Comparison of ENCODE assay signal across 8 cellular contexts in genomic region chr22:15811141-15811540, GRCh38.
DNase-seq lines count a peak whose midpoint lies in the region; ATAC-seq, FAIRE-seq and TF ChIP-seq lines count a peak whose summit lies in the region.
"Not testable (repeated sequence)": the region's sequence is repeated elsewhere in the genome, so short reads cannot be mapped to it uniquely, and the experiment has no call there.

No MANE protein-coding gene starts in this region.

- H3F3A ChIP-seq in SK-N-SH (replicated peaks; ENCODE audit: insufficient read depth): not testable (repeated sequence)

- CTCF ChIA-PET in HCT116 (lab: Charles Lee); SK-N-SH (lab: Yijun Ruan, JAX): not testable (repeated sequence)

- H3K9me2 ChIP-seq in HCT116 (ENCODE audit: insufficient read depth); SK-N-SH: not testable (repeated sequence)

- H3K36me3 ChIP-seq in HCT116 (ENCODE audit: control insufficient read depth in 1 of 2, insufficient read depth in 2 of 2, low read length in 2 of 2); SK-N-SH (replicated peaks in 1 of 2; ENCODE audit: control insufficient read depth in 1 of 2, insufficient read depth in 2 of 2, low read length in 1 of 2); right lobe of liver; testis (ENCODE audit: low read depth, missing control alignments): not testable (repeated sequence)

- not testable (repeated sequence) for TF ChIP-seq EP300 in SK-N-SH (IDR thresholded peaks at IDR 0.05; ENCODE audit: borderline replicate concordance in 1 of 2, low read depth in 1 of 2, low read length in 1 of 2)

- not testable (repeated sequence) for H3K9ac ChIP-seq in HCT116 (ENCODE audit: low read length); SK-N-SH

- H3K4me1 ChIP-seq in HCT116 (ENCODE audit: control insufficient read depth in 1 of 2, insufficient read depth in 2 of 2, low read length in 2 of 2); SK-N-SH (ENCODE audit: control insufficient read depth in 1 of 2, insufficient read depth in 2 of 2, low read depth in 1 of 2, low read length in 1 of 2); right lobe of liver; testis: not testable (repeated sequence)

- H3K27ac Mint-ChIP-seq in chondrocyte (ENCODE audit: unreplicated experiment): not testable (repeated sequence)

- TF ChIP-seq CTCF in HCT116 (IDR thresholded peaks at IDR 0.05 in 2 of 3, conservative IDR thresholded peaks at IDR 0.05 in 1 of 3; ENCODE audit: borderline replicate concordance in 1 of 3, insufficient read depth in 1 of 3, low read depth in 2 of 3, low read length in 2 of 3): not testable (repeated sequence)
- TF ChIP-seq CTCF in SK-N-SH (IDR thresholded peaks at IDR 0.05) (peak; percentile 63), chondrocyte (IDR thresholded peaks at IDR 0.05) (peak; percentile 42), right lobe of liver (IDR thresholded peaks at IDR 0.05) (peak in 3 of 4 donors; percentile 30 to 42 (median 33)), testis (IDR thresholded peaks at IDR 0.05) (peak in 1 of 3 experiments; percentile 37)

- not testable (repeated sequence) for H2AFZ ChIP-seq in HCT116 (ENCODE audit: low read depth, low read length, poor library complexity, severe bottlenecking); SK-N-SH (ENCODE audit: low read depth)

- not testable (repeated sequence) for H3K9me3 Mint-ChIP-seq in chondrocyte (ENCODE audit: low read depth)

- not testable (repeated sequence) for TF ChIP-seq RAD21 in HCT116 (IDR thresholded peaks at IDR 0.05; ENCODE audit: low read depth); SK-N-SH (IDR thresholded peaks at IDR 0.05; ENCODE audit: low read length)

- H3K27me3 ChIP-seq in HCT116 (ENCODE audit: insufficient read depth, low read length); SK-N-SH (ENCODE audit: insufficient read depth); right lobe of liver; testis: not testable (repeated sequence)

- not testable (repeated sequence) for H3K4me1 Mint-ChIP-seq in chondrocyte (ENCODE audit: low read depth)

- peak; percentile 73 for FAIRE-seq in A204.1 (lab: Jason Lieb, UNC)

- H3K36me3 Mint-ChIP-seq in chondrocyte (ENCODE audit: low read depth): not testable (repeated sequence)

- RAD21 ChIA-PET in HCT116 (lab: Charles Lee; ENCODE audit: low non-redundant PET in 1 of 2, low total read pairs in 2 of 2, uncharacterized antibody in 2 of 2, unreplicated experiment in 2 of 2): not testable (repeated sequence)

- not testable (repeated sequence) for BruUV-seq in HCT116 (replicated peaks; lab: Mats Ljungman, UMichigan)

- not testable (repeated sequence) for H3K27ac ChIP-seq in HCT116 (ENCODE audit: low read depth, low read length); SK-N-SH (ENCODE audit: low read depth in 2 of 2, low read length in 1 of 2); right lobe of liver; testis

- not testable (repeated sequence) for H3K79me2 ChIP-seq in HCT116 (ENCODE audit: insufficient read depth, low read length); SK-N-SH (ENCODE audit: insufficient read depth)

- POLR2A ChIA-PET in HCT116 (lab: Charles Lee); SK-N-SH (lab: Yijun Ruan, JAX): not testable (repeated sequence)

- not testable (repeated sequence) for H3K27me3 Mint-ChIP-seq in chondrocyte (ENCODE audit: low read depth)

- not testable (repeated sequence) for H3K4me3 Mint-ChIP-seq in chondrocyte (ENCODE audit: unreplicated experiment)

- ATAC-seq in GM18519 (IDR thresholded peaks at IDR 0.05; ENCODE audit: low FRiP score, unreplicated experiment): peak; percentile 64
- ATAC-seq in HCT116: peak; percentile 64
- peak; percentile 67 for ATAC-seq in HG03432 (IDR thresholded peaks at IDR 0.05; ENCODE audit: unreplicated experiment)
- peak; percentile 73 to 87 (median 78) for ATAC-seq in right lobe of liver

- TF ChIP-seq POLR2A in HCT116 (IDR thresholded peaks at IDR 0.05; ENCODE audit: borderline replicate concordance, extremely low read depth, insufficient read depth, insufficient read length); right lobe of liver (IDR thresholded peaks at IDR 0.05); testis (IDR thresholded peaks at IDR 0.05): not testable (repeated sequence)

- H3K4me3 ChIP-seq in HCT116 (replicated peaks in 1 of 2; ENCODE audit: low read depth in 1 of 2, low read length in 2 of 2); SK-N-SH (ENCODE audit: low read depth in 2 of 2, low read length in 1 of 2); right lobe of liver; testis: not testable (repeated sequence)

- not testable (repeated sequence) for H4K20me1 ChIP-seq in HCT116 (ENCODE audit: insufficient read depth); SK-N-SH (ENCODE audit: insufficient read depth)

- not testable (repeated sequence) for H3K4me2 ChIP-seq in HCT116 (ENCODE audit: low read length); SK-N-SH

- intact Hi-C loops in HCT116 (cut with micrococcal nuclease); right lobe of liver (cut with DNase I); testis (cut with DNase I; ENCODE audit: low total_unique reads): not testable (repeated sequence)

- WGBS in SK-N-SH (ENCODE audit: low lambda C conversion rate): 74% methylated on average over 1 of the region's 1 CpG
- WGBS in right lobe of liver (ENCODE audit: insufficient coverage, low coverage, low lambda C conversion rate, missing lambda C conversion rate): 54% methylated on average over 1 of the region's 1 CpG
- 12 to 39% methylated on average over 1 of the region's 1 CpG for WGBS in testis, 2 donors

- H3K9me3 ChIP-seq in HCT116 (ENCODE audit: control insufficient read depth in 1 of 2, insufficient read depth in 1 of 2, low read depth in 1 of 2, low read length in 2 of 2); SK-N-SH; right lobe of liver; testis: not testable (repeated sequence)

- not testable (repeated sequence) for DNase-seq in HCT116 (ENCODE audit: low read depth, low spot score); SK-N-SH; chondrocyte (ENCODE audit: low spot score); right lobe of liver
- peak; percentile 65 for DNase-seq in testis
